Comparison of ENCODE assay signal across 11 cellular contexts in the genomic region with DNA sequence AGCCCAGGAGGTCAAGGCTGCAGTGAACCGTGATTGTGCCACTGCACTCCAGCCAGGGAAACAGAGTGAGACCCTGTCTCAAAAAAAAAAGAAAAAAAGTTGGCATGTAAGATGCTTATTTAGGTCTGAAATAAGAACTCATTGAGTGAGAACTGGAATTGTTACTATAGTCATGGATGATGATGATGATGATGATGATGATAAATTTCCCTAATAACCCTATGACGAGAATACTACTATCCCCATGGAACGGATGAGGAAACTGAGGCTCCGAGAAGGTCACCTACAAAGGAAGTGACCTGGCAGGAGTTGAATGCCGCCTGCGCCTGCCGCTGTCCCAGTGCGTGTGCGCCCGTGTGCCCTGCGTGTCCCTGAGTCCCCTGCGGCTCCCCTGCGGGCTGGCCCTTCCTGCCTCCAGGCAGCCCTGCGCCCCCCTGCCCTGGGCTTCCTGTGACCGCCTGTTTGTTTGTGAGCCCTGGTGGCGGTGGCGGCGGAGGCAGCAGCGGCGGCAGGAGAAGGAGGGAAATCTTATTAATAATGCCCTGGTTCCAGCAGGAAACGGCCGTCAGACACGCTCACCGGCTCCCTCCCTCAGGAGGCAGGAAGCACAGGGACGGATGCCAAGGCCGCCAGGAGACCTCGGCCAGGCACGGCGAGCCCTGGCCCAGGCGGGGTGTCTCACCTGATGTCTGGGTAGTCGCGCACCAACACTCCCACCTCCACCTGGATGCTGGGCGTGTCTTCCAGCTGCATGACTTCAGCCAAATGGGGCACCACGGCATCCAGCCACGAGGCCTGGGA. TPM values are rescaled to one million over a fixed set of nuclear protein-coding genes. Genes with fewer than 3 reads are reported as not detected.
DNase-seq lines count a peak whose midpoint lies in the region; ATAC-seq, FAIRE-seq and TF ChIP-seq lines count a peak whose summit lies in the region.
"Had no signal": no experiment of that assay in that cellular context is flagged by ENCODE, and none has a peak within 500 bp of the region (broad histone marks: within the 10 kb centered on the region; RNA-seq: fewer than 3 reads in every experiment).

No MANE protein-coding gene starts in this region.

- no peaks in the 10 kb centered on the region for H4K20me1 ChIP-seq in mammary epithelial cell (ENCODE audit: insufficient read depth, low read length)

- H3K27me3 ChIP-seq in mammary epithelial cell (ENCODE audit: insufficient read depth, low read length) (peaks cover 8% of the 10 kb centered on the region), liver (ENCODE audit: control insufficient read depth in 4 of 4, insufficient read depth in 4 of 4, low read length in 3 of 4) (peaks cover 0 to 3% (median 0%) of the 10 kb centered on the region in 4 donors), small intestine (ENCODE audit: control insufficient read depth in 2 of 2, insufficient read depth in 2 of 2, low read length in 2 of 2) (peaks cover 6 to 8% of the 10 kb centered on the region in 2 donors)

- H3K9ac ChIP-seq in mammary epithelial cell (ENCODE audit: insufficient read depth, low read length) (no peak overlapping the region), liver (ENCODE audit: low read depth in 1 of 2, low read length in 2 of 2) (no peak overlapping the region)

- DNase-seq in ACHN (peak; percentile 9), mammary epithelial cell (peak; percentile 36), small intestine (no peak), D721Med (ENCODE audit: insufficient read length, low spot score) (no peak)
- DNase-seq in stimulated activated CD4-positive, alpha-beta T cell treated with anti-CD3 and anti-CD28 coated beads, Interleukin-4, amount 100 ng/mL, for 4 hours: no peak
- DNase-seq: NCI-H2171 had no signal

- H3K9me3 ChIP-seq in mammary epithelial cell (replicated peaks; ENCODE audit: insufficient read depth, low read length) (no peaks in the 10 kb centered on the region), liver (ENCODE audit: control insufficient read depth in 4 of 4, low read length in 3 of 4) (no peaks in the 10 kb centered on the region), small intestine (ENCODE audit: control insufficient read depth, low read depth) (no peaks in the 10 kb centered on the region)

- no peak for TF ChIP-seq CTCF in mammary epithelial cell (conservative IDR thresholded peaks at IDR 0.05 in 1 of 2, IDR thresholded peaks at IDR 0.05 in 1 of 2; ENCODE audit: extremely low read depth in 1 of 2, insufficient read depth in 1 of 2, low read depth in 1 of 2, low read length in 2 of 2)
- no peak for TF ChIP-seq CTCF in liver (IDR thresholded peaks at IDR 0.05; ENCODE audit: low read depth, low read length, missing input control)
- no peak for TF ChIP-seq CTCF in D721Med (IDR thresholded peaks at IDR 0.05; ENCODE audit: insufficient read depth, missing control alignments)

- peaks cover 7% of the 10 kb centered on the region for H3K4me1 ChIP-seq in mammary epithelial cell (ENCODE audit: insufficient read depth, low read length)
- peaks cover 3 to 9% (median 5%) of the 10 kb centered on the region in 4 donors for H3K4me1 ChIP-seq in liver (ENCODE audit: control insufficient read depth in 4 of 4, insufficient read depth in 4 of 4, low read length in 3 of 4)
- H3K4me1 ChIP-seq in small intestine (ENCODE audit: control insufficient read depth in 2 of 2, insufficient read depth in 1 of 2, low read depth in 1 of 2, low read length in 1 of 2): no peaks in the 10 kb centered on the region

- dilution Hi-C loops in mammary epithelial cell (cut with HindIII; ENCODE audit: low sequenced_read_pairs): no loop called here

- CTCF ChIA-PET in mammary epithelial cell (lab: Charles Lee; ENCODE audit: low non-redundant PET): no interaction called here

- in situ Hi-C loops in ACHN (cut with HindIII; ENCODE audit: low pct_ligation_motif_present, low pct_unique_long_range_greater_than_20kb, low sequenced_read_pairs) (no loop called here), mammary epithelial cell (cut with MboI; ENCODE audit: low sequenced_read_pairs in 2 of 2) (no loop called here)

- H3K4me3 ChIP-seq in mammary epithelial cell (replicated peaks in 1 of 3; ENCODE audit: insufficient read depth in 1 of 3, low read depth in 2 of 3, low read length in 3 of 3): peak overlapping the region in 2 of 3 experiments; percentile 12 to 25
- H3K4me3 ChIP-seq in liver (ENCODE audit: low read depth in 1 of 3, low read length in 3 of 3): no peak overlapping the region
- no peak overlapping the region for H3K4me3 ChIP-seq in small intestine (ENCODE audit: low read depth in 1 of 2, low read length in 2 of 2)
- H3K4me3 ChIP-seq: smooth muscle cell had no signal

- peak overlapping the region; percentile 83 for H3K4me2 ChIP-seq in mammary epithelial cell (ENCODE audit: insufficient read depth, low read depth, low read length)
- H3K4me2 ChIP-seq: smooth muscle cell had no signal

- 10% methylated on average over 27 of the region's 35 CpGs for WGBS in mammary epithelial cell (ENCODE audit: low coverage, missing lambda C conversion rate)
- WGBS in liver: 21% methylated on average over 35 of the region's 35 CpGs
- WGBS in small intestine, 3 donors: 5 to 12% (median 7%) methylated on average over 28 to 35 of the region's 35 CpGs

- no peaks in the 10 kb centered on the region for H3K79me2 ChIP-seq in mammary epithelial cell (ENCODE audit: insufficient read depth, low read length)

- no peak for ATAC-seq in GM19328 (IDR thresholded peaks at IDR 0.05; ENCODE audit: unreplicated experiment)

- H3K36me3 ChIP-seq in mammary epithelial cell (ENCODE audit: insufficient read depth, low read length) (no peaks in the 10 kb centered on the region), liver (ENCODE audit: control insufficient read depth in 4 of 4, insufficient read depth in 3 of 4, low read depth in 1 of 4, low read length in 3 of 4) (no peaks in the 10 kb centered on the region), small intestine (ENCODE audit: control insufficient read depth in 2 of 2, insufficient read depth in 2 of 2, low read length in 2 of 2) (no peaks in the 10 kb centered on the region)

- intact Hi-C loops in mammary epithelial cell (cut with micrococcal nuclease): no loop called here

- TF ChIP-seq RAD21 in Ishikawa (IDR thresholded peaks at IDR 0.05; ENCODE audit: low read depth) (no peak), liver (IDR thresholded peaks at IDR 0.05) (no peak)

- no TSS peak for BruUV-seq in mammary epithelial cell (replicated peaks; lab: Mats Ljungman, UMichigan)

- H3K27ac ChIP-seq in mammary epithelial cell (ENCODE audit: insufficient read depth, low read depth, low read length): no peak overlapping the region
- H3K27ac ChIP-seq in liver (ENCODE audit: low read depth in 1 of 2, low read length in 2 of 2): no peak overlapping the region
- H3K27ac ChIP-seq in small intestine (ENCODE audit: low read depth in 1 of 2, low read length in 1 of 2): no peak overlapping the region

- H2AFZ ChIP-seq in mammary epithelial cell (ENCODE audit: low read depth, low read length): peak overlapping the region; percentile 84

- no peak for FAIRE-seq in small intestine (lab: Jason Lieb, UNC)
- no peak for FAIRE-seq in D721Med (lab: Jason Lieb, UNC)
- FAIRE-seq: colon had no signal

- no peak; the same call in 1 of the 2 replicates for TF ChIP-seq EP300 in Ishikawa (IDR thresholded peaks at IDR 0.05; ENCODE audit: borderline replicate concordance)

TF ChIP-seq in Ishikawa, 13 proteins besides CTCF, POLR2A, EP300 and RAD21 (continues in another document):
- no peak; the same call in 1 of the 2 replicates for TF ChIP-seq TCF12 (IDR thresholded peaks at IDR 0.05; ENCODE audit: low read depth)
- TF ChIP-seq, protein P1, sequence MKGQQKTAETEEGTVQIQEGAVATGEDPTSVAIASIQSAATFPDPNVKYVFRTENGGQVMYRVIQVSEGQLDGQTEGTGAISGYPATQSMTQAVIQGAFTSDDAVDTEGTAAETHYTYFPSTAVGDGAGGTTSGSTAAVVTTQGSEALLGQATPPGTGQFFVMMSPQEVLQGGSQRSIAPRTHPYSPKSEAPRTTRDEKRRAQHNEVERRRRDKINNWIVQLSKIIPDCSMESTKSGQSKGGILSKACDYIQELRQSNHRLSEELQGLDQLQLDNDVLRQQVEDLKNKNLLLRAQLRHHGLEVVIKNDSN (IDR thresholded peaks at IDR 0.05): no peak
- no peak for TF ChIP-seq EGR1 (IDR thresholded peaks at IDR 0.05)
- 0 out of 2 replicates have a peak, but pooled peaks have one; percentile 33 for TF ChIP-seq TEAD4 (IDR thresholded peaks at IDR 0.05)

TF ChIP-seq in liver, 16 proteins besides CTCF, POLR2A, EP300 and RAD21:
- no peak for TF ChIP-seq JUND (IDR thresholded peaks at IDR 0.05)
- TF ChIP-seq NR2F2 (IDR thresholded peaks at IDR 0.05): peak; percentile 25
- TF ChIP-seq HNF4A (conservative IDR thresholded peaks at IDR 0.05): no peak

RNA-seq across cellular contexts. Expression of a gene that starts 29.6 kb away (rescaled TPM):
- total RNA-seq in mammary epithelial cell (under 1 TPM in 1 of 2 donors, not detected in 1; 0.35 TPM), liver (1 to 10 TPM; 4.0 to 7.3 TPM)
- polyA plus RNA-seq in mammary epithelial cell (0.23 TPM), liver (1 to 10 TPM; 1.3 to 4.2 TPM), small intestine (1 to 10 TPM in 2 of 3 donors, under 1 TPM in 1; 0.22 to 2.7 (median 2.5) TPM)
- polyA minus RNA-seq in mammary epithelial cell: 0.52 TPM

RNA-seq across cellular contexts. Expression of a gene that starts 35.5 kb away (rescaled TPM):
- total RNA-seq in mammary epithelial cell: 10 to 100 TPM; 13.3 to 48.9 TPM
- polyA plus RNA-seq in mammary epithelial cell: 21.5 TPM
- 150 TPM for polyA minus RNA-seq in mammary epithelial cell
- 1 to 10 TPM; 3.5 to 8.6 TPM for total RNA-seq in liver
- polyA plus RNA-seq in liver: 10 to 100 TPM in 1 of 2 donors, 1 to 10 TPM in 1; 3.5 to 11.1 TPM
- 1 to 10 TPM; 5.1 to 8.9 (median 6.5) TPM for polyA plus RNA-seq in small intestine

RNA-seq across cellular contexts. Expression of a gene that starts 37.0 kb away (rescaled TPM):
- total RNA-seq in mammary epithelial cell: 10 to 100 TPM in 1 of 2 donors, 1 to 10 TPM in 1; 7.8 to 14.4 TPM
- polyA plus RNA-seq in mammary epithelial cell: 7.3 TPM
- 14.7 TPM for polyA minus RNA-seq in mammary epithelial cell
- 1 to 10 TPM; 2.7 to 4.6 TPM for total RNA-seq in liver
- 1 to 10 TPM; 4.1 to 4.3 TPM for polyA plus RNA-seq in liver
- polyA plus RNA-seq in small intestine: 1 to 10 TPM; 3.6 to 7.8 (median 4.9) TPM

RNA-seq across cellular contexts. Expression of a gene that starts 37.6 kb away (rescaled TPM):
- total RNA-seq in mammary epithelial cell (1 to 10 TPM; 7.0 to 9.7 TPM), liver (10 to 100 TPM; 14.8 to 15.5 TPM)
- polyA plus RNA-seq in mammary epithelial cell (14.2 TPM), liver (10 to 100 TPM; 41.7 to 52.2 TPM), small intestine (10 to 100 TPM; 38.4 to 43.1 (median 40.3) TPM)
- polyA minus RNA-seq in mammary epithelial cell: 3.2 TPM

RNA-seq across cellular contexts. Expression of a gene that starts 54.8 kb away (rescaled TPM):
- total RNA-seq in mammary epithelial cell (1 to 10 TPM in 1 of 2 donors, under 1 TPM in 1; 0.92 to 1.8 TPM), liver (not detected)
- polyA plus RNA-seq in mammary epithelial cell (0.79 TPM), liver (not detected), small intestine (under 1 TPM in 1 of 3 donors, not detected in 2; 0.09 TPM)
- 2.8 TPM for polyA minus RNA-seq in mammary epithelial cell

Comparison
In these comparisons a context has a peak if more than half of its experiments do, and no peak if none do; other contexts are left out.
1. DNase-seq: peak in ACHN (single experiment) and mammary epithelial cell (single experiment); none in stimulated activated CD4-positive, alpha-beta T cell treated with anti-CD3 and anti-CD28 coated beads, Interleukin-4, amount 100 ng/mL, for 4 hours (0 of 2), small intestine (single experiment) and D721Med (single experiment).
2. H3K4me3 ChIP-seq: peak in mammary epithelial cell (2 of 3); none in liver (0 of 3) and small intestine (0 of 2).